Comparison of ENCODE assay signal across 10 cellular contexts in genomic region chr1:44409019-44409602, GRCh38. TPM values are rescaled to one million over a fixed set of nuclear protein-coding genes. Genes with fewer than 3 reads are reported as not detected.
DNase-seq lines count a peak whose midpoint lies in the region; ATAC-seq and TF ChIP-seq lines count a peak whose summit lies in the region.
"Had no signal": no experiment of that assay in that cellular context is flagged by ENCODE, and none has a peak within 500 bp of the region (broad histone marks: within the 10 kb centered on the region; RNA-seq: fewer than 3 reads in every experiment).

No MANE protein-coding gene starts in this region.

- no peaks in the 10 kb centered on the region for H3K36me3 ChIP-seq in subcutaneous abdominal adipose tissue (ENCODE audit: control insufficient read depth in 5 of 5, insufficient read depth in 5 of 5, low read length in 5 of 5)
- H3K36me3 ChIP-seq: BE2C, SJSA1 had no signal

- no peaks in the 10 kb centered on the region for H3K9me3 Mint-ChIP-seq in activated naive CD4-positive, alpha-beta T cell treated with anti-CD3 and anti-CD28 coated beads for 36 hours
- no peaks in the 10 kb centered on the region for H3K9me3 Mint-ChIP-seq in activated naive CD4-positive, alpha-beta T cell treated with anti-CD3 and anti-CD28 coated beads, Interleukin-2, amount 50 U/mL, for 72 hours
- H3K9me3 Mint-ChIP-seq in activated naive CD8-positive, alpha-beta T cell treated with anti-CD3 and anti-CD28 coated beads, Interleukin-2, amount 10 ng/mL, durations not matched to agents 7 days and 5 days: no peaks in the 10 kb centered on the region
- H3K9me3 Mint-ChIP-seq in immature natural killer cell (peaks cover 0 to 2% (median 0%) of the 10 kb centered on the region in 6 donors), CD14-positive monocyte (peaks cover 0 to 21% (median 11%) of the 10 kb centered on the region in 7 donors)

- CTCF ChIA-PET in activated naive CD4-positive, alpha-beta T cell treated with anti-CD3 and anti-CD28 coated beads for 36 hours (lab: Charles Lee): interaction anchor here (0.7 to 1.1 kb wide), 3 partner anchors 174 to 199 kb away, joined by 3 read pairs; no protein-coding TSS in a partner anchor

- intact Hi-C loops in activated naive CD4-positive, alpha-beta T cell treated with anti-CD3 and anti-CD28 coated beads for 36 hours (cut with micrococcal nuclease): loop anchor here (5.0 to 10.0 kb wide), 2 partner anchors 186 to 197 kb away; partner anchors contain the start of gene DMAP1
- intact Hi-C loops in CD14-positive monocyte (cut with micrococcal nuclease): loop anchor here in 1 of 2 donors (5.0 kb wide), 1 partner anchor 78 kb away; no protein-coding TSS in a partner anchor

- no peaks in the 10 kb centered on the region for H3K9me3 ChIP-seq in subcutaneous abdominal adipose tissue (ENCODE audit: control insufficient read depth in 5 of 5, low read length in 5 of 5)
- H3K9me3 ChIP-seq: BE2C had no signal

- peak overlapping the region in 1 of 5 donors; percentile 21 for H3K9ac ChIP-seq in subcutaneous abdominal adipose tissue (ENCODE audit: low read length in 5 of 5)

- no peak overlapping the region for H3K27ac Mint-ChIP-seq in activated naive CD4-positive, alpha-beta T cell treated with anti-CD3 and anti-CD28 coated beads for 36 hours
- H3K27ac Mint-ChIP-seq in activated naive CD4-positive, alpha-beta T cell treated with anti-CD3 and anti-CD28 coated beads, Interleukin-2, amount 50 U/mL, for 72 hours: no peak overlapping the region
- peak overlapping the region; percentile 10 for H3K27ac Mint-ChIP-seq in activated naive CD8-positive, alpha-beta T cell treated with anti-CD3 and anti-CD28 coated beads, Interleukin-2, amount 10 ng/mL, durations not matched to agents 7 days and 5 days
- H3K27ac Mint-ChIP-seq in immature natural killer cell: no peak overlapping the region
- no peak overlapping the region for H3K27ac Mint-ChIP-seq in CD14-positive monocyte

- no peak overlapping the region for H3K27ac ChIP-seq in subcutaneous abdominal adipose tissue (ENCODE audit: low read depth, low read length)
- H3K27ac ChIP-seq: SJSA1 had no signal

- H3K27me3 Mint-ChIP-seq in activated naive CD4-positive, alpha-beta T cell treated with anti-CD3 and anti-CD28 coated beads for 36 hours (ENCODE audit: low read depth): peaks cover 43% of the 10 kb centered on the region
- peaks cover 28% of the 10 kb centered on the region for H3K27me3 Mint-ChIP-seq in activated naive CD8-positive, alpha-beta T cell treated with anti-CD3 and anti-CD28 coated beads, Interleukin-2, amount 10 ng/mL, durations not matched to agents 7 days and 5 days
- H3K27me3 Mint-ChIP-seq in immature natural killer cell (ENCODE audit: low read depth in 3 of 3) (peaks cover 12 to 30% (median 16%) of the 10 kb centered on the region in 3 donors), CD14-positive monocyte (ENCODE audit: low read depth in 3 of 3) (peaks cover 2 to 28% (median 26%) of the 10 kb centered on the region in 3 donors)

- no peaks in the 10 kb centered on the region for H3K36me3 Mint-ChIP-seq in activated naive CD4-positive, alpha-beta T cell treated with anti-CD3 and anti-CD28 coated beads for 36 hours (ENCODE audit: low read depth)
- H3K36me3 Mint-ChIP-seq in activated naive CD4-positive, alpha-beta T cell treated with anti-CD3 and anti-CD28 coated beads, Interleukin-2, amount 50 U/mL, for 72 hours: no peaks in the 10 kb centered on the region
- no peaks in the 10 kb centered on the region for H3K36me3 Mint-ChIP-seq in activated naive CD8-positive, alpha-beta T cell treated with anti-CD3 and anti-CD28 coated beads, Interleukin-2, amount 10 ng/mL, durations not matched to agents 7 days and 5 days
- H3K36me3 Mint-ChIP-seq in immature natural killer cell (no peaks in the 10 kb centered on the region), CD14-positive monocyte (peaks cover 13 to 18% of the 10 kb centered on the region in 2 donors)

- H3K4me3 Mint-ChIP-seq in activated naive CD4-positive, alpha-beta T cell treated with anti-CD3 and anti-CD28 coated beads for 36 hours: peak overlapping the region; percentile 19
- peak overlapping the region; percentile 56 for H3K4me3 Mint-ChIP-seq in activated naive CD8-positive, alpha-beta T cell treated with anti-CD3 and anti-CD28 coated beads, Interleukin-2, amount 10 ng/mL, durations not matched to agents 7 days and 5 days
- H3K4me3 Mint-ChIP-seq in immature natural killer cell (peak overlapping the region; percentile 53 to 72 (median 69)), CD14-positive monocyte (peak overlapping the region in 1 of 2 donors; percentile 76)

- ATAC-seq in activated naive CD4-positive, alpha-beta T cell treated with anti-CD3 and anti-CD28 coated beads, Interleukin-2, amount 50 U/mL, for 72 hours: no peak
- ATAC-seq in activated naive CD8-positive, alpha-beta T cell treated with anti-CD3 and anti-CD28 coated beads, Interleukin-2, amount 10 ng/mL, durations not matched to agents 7 days and 5 days (ENCODE audit: low read depth): no peak
- ATAC-seq in HG03439 (IDR thresholded peaks at IDR 0.05; ENCODE audit: unreplicated experiment): no peak
- no peak for ATAC-seq in GM19467 (IDR thresholded peaks at IDR 0.05; ENCODE audit: unreplicated experiment)

- H3K27me3 ChIP-seq in subcutaneous abdominal adipose tissue (ENCODE audit: control insufficient read depth in 5 of 5, insufficient read depth in 4 of 5, low read length in 5 of 5): peaks cover 61 to 93% (median 75%) of the 10 kb centered on the region in 5 donors

- peak overlapping the region in 4 of 5 donors; percentile 44 to 53 (median 50) for H3K4me3 ChIP-seq in subcutaneous abdominal adipose tissue (ENCODE audit: low read depth in 1 of 5, low read length in 5 of 5)
- H3K4me3 ChIP-seq: SJSA1 had no signal

- no peak for DNase-seq in activated naive CD4-positive, alpha-beta T cell treated with anti-CD3 and anti-CD28 coated beads for 36 hours
- DNase-seq in activated naive CD4-positive, alpha-beta T cell treated with anti-CD3 and anti-CD28 coated beads, Interleukin-2, amount 50 U/mL, for 72 hours (ENCODE audit: low spot score in 2 of 2): no peak
- no peak for DNase-seq in activated naive CD8-positive, alpha-beta T cell treated with anti-CD3 and anti-CD28 coated beads, Interleukin-2, amount 10 ng/mL, durations not matched to agents 7 days and 5 days
- DNase-seq in immature natural killer cell (no peak), CD14-positive monocyte (ENCODE audit: low spot score) (no peak)
- DNase-seq: BE2C had no signal

- peaks cover 30% of the 10 kb centered on the region for H3K4me1 Mint-ChIP-seq in activated naive CD4-positive, alpha-beta T cell treated with anti-CD3 and anti-CD28 coated beads for 36 hours (ENCODE audit: low read depth)
- peaks cover 22% of the 10 kb centered on the region for H3K4me1 Mint-ChIP-seq in activated naive CD8-positive, alpha-beta T cell treated with anti-CD3 and anti-CD28 coated beads, Interleukin-2, amount 10 ng/mL, durations not matched to agents 7 days and 5 days
- H3K4me1 Mint-ChIP-seq in immature natural killer cell (peaks cover 34 to 39% of the 10 kb centered on the region in 2 donors), CD14-positive monocyte (peaks cover 34% of the 10 kb centered on the region)

- POLR2A ChIA-PET in activated naive CD8-positive, alpha-beta T cell treated with anti-CD3 and anti-CD28 coated beads, Interleukin-2, amount 10 ng/mL, durations not matched to agents 7 days and 5 days (lab: Charles Lee): interaction anchor here (1.1 kb wide), 1 partner anchor 223 kb away, joined by 3 read pairs; no protein-coding TSS in a partner anchor

- H3K4me1 ChIP-seq in subcutaneous abdominal adipose tissue (ENCODE audit: control insufficient read depth in 5 of 5, insufficient read depth in 5 of 5, low read length in 5 of 5): peaks cover 2 to 45% (median 41%) of the 10 kb centered on the region in 5 donors
- H3K4me1 ChIP-seq: BE2C had no signal

- no peak for TF ChIP-seq CTCF in CD14-positive monocyte (IDR thresholded peaks at IDR 0.05)

RNA-seq across cellular contexts. Expression of gene RNF220, which starts 4.1 kb away (rescaled TPM):
- total RNA-seq in activated naive CD4-positive, alpha-beta T cell treated with anti-CD3 and anti-CD28 coated beads for 36 hours: 10 to 100 TPM; 71.6 to 81.6 TPM
- 10 to 100 TPM; 76.1 to 77.1 TPM for total RNA-seq in activated naive CD4-positive, alpha-beta T cell treated with anti-CD3 and anti-CD28 coated beads, Interleukin-2, amount 50 U/mL, for 72 hours
- total RNA-seq in activated naive CD8-positive, alpha-beta T cell treated with anti-CD3 and anti-CD28 coated beads, Interleukin-2, amount 10 ng/mL, durations not matched to agents 7 days and 5 days: 10 to 100 TPM; 91.3 to 94.4 TPM
- polyA plus RNA-seq in immature natural killer cell (100 to 1,000 TPM in 1 of 3 donors, 10 to 100 TPM in 2; 69.4 to 107 (median 83.2) TPM), CD14-positive monocyte (10 to 100 TPM; 39.4 to 49.4 TPM)

RNA-seq across cellular contexts. Expression of gene ERI3, which starts 54.1 kb away (rescaled TPM):
- 10 to 100 TPM; 42.4 to 43.0 TPM for total RNA-seq in activated naive CD4-positive, alpha-beta T cell treated with anti-CD3 and anti-CD28 coated beads for 36 hours
- total RNA-seq in activated naive CD4-positive, alpha-beta T cell treated with anti-CD3 and anti-CD28 coated beads, Interleukin-2, amount 50 U/mL, for 72 hours: 10 to 100 TPM; 26.3 to 58.8 TPM
- 10 to 100 TPM; 26.5 to 30.4 TPM for total RNA-seq in activated naive CD8-positive, alpha-beta T cell treated with anti-CD3 and anti-CD28 coated beads, Interleukin-2, amount 10 ng/mL, durations not matched to agents 7 days and 5 days
- polyA plus RNA-seq in immature natural killer cell (10 to 100 TPM; 46.6 to 93.3 (median 53.1) TPM), CD14-positive monocyte (10 to 100 TPM; 26.4 to 26.6 TPM)
